Comparison of ENCODE assay signal across 2 cellular contexts in the genomic region with DNA sequence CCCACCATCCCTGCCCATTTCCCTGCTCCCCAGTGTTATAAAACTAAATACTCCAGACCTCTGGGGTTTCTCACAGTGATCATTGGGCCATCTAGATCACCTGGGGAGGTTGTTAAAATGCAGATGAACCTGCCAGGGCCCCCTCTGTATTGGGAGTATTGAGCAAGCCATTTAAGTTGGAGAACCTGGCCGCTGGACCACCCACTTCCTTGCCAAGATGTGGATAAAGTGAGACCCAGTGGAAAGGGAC.
A peak's percentile ranks its signal among the peaks of the same experiment; 100 is the strongest.
TF ChIP-seq lines count a peak whose summit lies in the region.

No MANE protein-coding gene starts in this region.

TF ChIP-seq in K562, 482 proteins besides CTCF, POLR2A, EP300 and RAD21:
- TF ChIP-seq TAF7 (tag; IDR thresholded peaks at IDR 0.05) = no peak
- no peak for TF ChIP-seq ZNF3 (CRISPR knock-in tag; IDR thresholded peaks at IDR 0.05)
- TF ChIP-seq ZNF740 (CRISPR knock-in tag; IDR thresholded peaks at IDR 0.05) = no peak
- TF ChIP-seq ZNF740 (tag; IDR thresholded peaks at IDR 0.05) = 0 out of 4 replicates have a peak, but pooled peaks of 1 of the 2 experiments have one; percentile 2
- TF ChIP-seq PHF8 (IDR thresholded peaks at IDR 0.05; ENCODE audit: borderline replicate concordance, low read length) = 0 out of 2 replicates have a peak, but pooled peaks have one; percentile 0
- TF ChIP-seq, protein P1, sequence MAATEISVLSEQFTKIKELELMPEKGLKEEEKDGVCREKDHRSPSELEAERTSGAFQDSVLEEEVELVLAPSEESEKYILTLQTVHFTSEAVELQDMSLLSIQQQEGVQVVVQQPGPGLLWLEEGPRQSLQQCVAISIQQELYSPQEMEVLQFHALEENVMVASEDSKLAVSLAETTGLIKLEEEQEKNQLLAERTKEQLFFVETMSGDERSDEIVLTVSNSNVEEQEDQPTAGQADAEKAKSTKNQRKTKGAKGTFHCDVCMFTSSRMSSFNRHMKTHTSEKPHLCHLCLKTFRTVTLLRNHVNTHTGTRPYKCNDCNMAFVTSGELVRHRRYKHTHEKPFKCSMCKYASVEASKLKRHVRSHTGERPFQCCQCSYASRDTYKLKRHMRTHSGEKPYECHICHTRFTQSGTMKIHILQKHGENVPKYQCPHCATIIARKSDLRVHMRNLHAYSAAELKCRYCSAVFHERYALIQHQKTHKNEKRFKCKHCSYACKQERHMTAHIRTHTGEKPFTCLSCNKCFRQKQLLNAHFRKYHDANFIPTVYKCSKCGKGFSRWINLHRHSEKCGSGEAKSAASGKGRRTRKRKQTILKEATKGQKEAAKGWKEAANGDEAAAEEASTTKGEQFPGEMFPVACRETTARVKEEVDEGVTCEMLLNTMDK (IDR thresholded peaks at IDR 0.05; ENCODE audit: borderline replicate concordance, insufficient read depth, low read depth, low read length, poor library complexity, severe bottlenecking) = no peak
- TF ChIP-seq U2AF1 (optimal IDR thresholded peaks at IDR 0.05; ENCODE audit: low read depth, low read length) = peak; percentile 5
- TF ChIP-seq ZBTB7A (IDR thresholded peaks at IDR 0.05; ENCODE audit: borderline replicate concordance, control insufficient read depth, low read depth, low read length) = 0 out of 2 replicates have a peak, but pooled peaks have one; percentile 4
- 0 out of 2 replicates have a peak, but pooled peaks have one; percentile 19 for TF ChIP-seq ZFX (CRISPR knock-in tag; IDR thresholded peaks at IDR 0.05)
- 0 out of 2 replicates have a peak, but pooled peaks have one; percentile 20 for TF ChIP-seq PTBP1 (IDR thresholded peaks at IDR 0.05; ENCODE audit: low read depth, low read length)
- peak; percentile 41; the same call in 1 of the 2 replicates for TF ChIP-seq POLR2AphosphoS5 (IDR thresholded peaks at IDR 0.05; ENCODE audit: control insufficient read depth, insufficient read depth, low read depth, low read length)
- TF ChIP-seq TAF1 (IDR thresholded peaks at IDR 0.05; ENCODE audit: control insufficient read depth, extremely low read depth, insufficient read depth, low read length, severe bottlenecking) = peak; percentile 8
- TF ChIP-seq ARNT (IDR thresholded peaks at IDR 0.05) = no peak
- peak in 1 of 2 experiments; percentile 59; a peak in 1 of 4 replicates for TF ChIP-seq SRF (CRISPR knock-in tag; IDR thresholded peaks at IDR 0.05)
- no peak for TF ChIP-seq ZNF174 (CRISPR knock-in tag; IDR thresholded peaks at IDR 0.05)
- no peak for TF ChIP-seq BCL6 (CRISPR knock-in tag; IDR thresholded peaks at IDR 0.05)
- TF ChIP-seq SAP30 (IDR thresholded peaks at IDR 0.05; ENCODE audit: borderline replicate concordance, insufficient read depth, low read depth, low read length, poor library complexity, severe bottlenecking) = no peak
- TF ChIP-seq SREBF2 (CRISPR knock-in tag; IDR thresholded peaks at IDR 0.05) = no peak
- TF ChIP-seq NR2C2 (CRISPR knock-in tag; IDR thresholded peaks at IDR 0.05) = no peak
- peak; percentile 47; the same call in 1 of the 2 replicates for TF ChIP-seq NR2C2 (tag; IDR thresholded peaks at IDR 0.05)
- no peak for TF ChIP-seq ZC3H8 (IDR thresholded peaks at IDR 0.05)
- TF ChIP-seq TGIF2 (CRISPR knock-in tag; IDR thresholded peaks at IDR 0.05) = no peak
TF ChIP-seq in K562: peak in this region for 10.

TF ChIP-seq in liver, 16 proteins besides CTCF, POLR2A, EP300 and RAD21:
- TF ChIP-seq NR2F2 (IDR thresholded peaks at IDR 0.05) = no peak
- no peak for TF ChIP-seq ATF3 (IDR thresholded peaks at IDR 0.05)
- TF ChIP-seq SP1 (IDR thresholded peaks at IDR 0.05) = no peak
- TF ChIP-seq JUND (IDR thresholded peaks at IDR 0.05) = no peak
- no peak for TF ChIP-seq FOXA2 (IDR thresholded peaks at IDR 0.05)
- TF ChIP-seq FOXA1 (IDR thresholded peaks at IDR 0.05) = no peak
- TF ChIP-seq, protein P2, sequence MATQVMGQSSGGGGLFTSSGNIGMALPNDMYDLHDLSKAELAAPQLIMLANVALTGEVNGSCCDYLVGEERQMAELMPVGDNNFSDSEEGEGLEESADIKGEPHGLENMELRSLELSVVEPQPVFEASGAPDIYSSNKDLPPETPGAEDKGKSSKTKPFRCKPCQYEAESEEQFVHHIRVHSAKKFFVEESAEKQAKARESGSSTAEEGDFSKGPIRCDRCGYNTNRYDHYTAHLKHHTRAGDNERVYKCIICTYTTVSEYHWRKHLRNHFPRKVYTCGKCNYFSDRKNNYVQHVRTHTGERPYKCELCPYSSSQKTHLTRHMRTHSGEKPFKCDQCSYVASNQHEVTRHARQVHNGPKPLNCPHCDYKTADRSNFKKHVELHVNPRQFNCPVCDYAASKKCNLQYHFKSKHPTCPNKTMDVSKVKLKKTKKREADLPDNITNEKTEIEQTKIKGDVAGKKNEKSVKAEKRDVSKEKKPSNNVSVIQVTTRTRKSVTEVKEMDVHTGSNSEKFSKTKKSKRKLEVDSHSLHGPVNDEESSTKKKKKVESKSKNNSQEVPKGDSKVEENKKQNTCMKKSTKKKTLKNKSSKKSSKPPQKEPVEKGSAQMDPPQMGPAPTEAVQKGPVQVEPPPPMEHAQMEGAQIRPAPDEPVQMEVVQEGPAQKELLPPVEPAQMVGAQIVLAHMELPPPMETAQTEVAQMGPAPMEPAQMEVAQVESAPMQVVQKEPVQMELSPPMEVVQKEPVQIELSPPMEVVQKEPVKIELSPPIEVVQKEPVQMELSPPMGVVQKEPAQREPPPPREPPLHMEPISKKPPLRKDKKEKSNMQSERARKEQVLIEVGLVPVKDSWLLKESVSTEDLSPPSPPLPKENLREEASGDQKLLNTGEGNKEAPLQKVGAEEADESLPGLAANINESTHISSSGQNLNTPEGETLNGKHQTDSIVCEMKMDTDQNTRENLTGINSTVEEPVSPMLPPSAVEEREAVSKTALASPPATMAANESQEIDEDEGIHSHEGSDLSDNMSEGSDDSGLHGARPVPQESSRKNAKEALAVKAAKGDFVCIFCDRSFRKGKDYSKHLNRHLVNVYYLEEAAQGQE (IDR thresholded peaks at IDR 0.05) = no peak
- TF ChIP-seq GABPA (IDR thresholded peaks at IDR 0.05 in 1 of 2, conservative IDR thresholded peaks at IDR 0.05 in 1 of 2) = no peak
- no peak for TF ChIP-seq YY1 (IDR thresholded peaks at IDR 0.05)
- no peak for TF ChIP-seq EGR1 (IDR thresholded peaks at IDR 0.05; ENCODE audit: low read depth in 2 of 2)
- no peak for TF ChIP-seq RXRA (IDR thresholded peaks at IDR 0.05)
- no peak for TF ChIP-seq HNF4G (IDR thresholded peaks at IDR 0.05)
- TF ChIP-seq HNF4A (conservative IDR thresholded peaks at IDR 0.05) = no peak
- TF ChIP-seq TAF1 (conservative IDR thresholded peaks at IDR 0.05) = no peak
